Comparison of ENCODE assay signal across 9 cellular contexts in the genomic region with DNA sequence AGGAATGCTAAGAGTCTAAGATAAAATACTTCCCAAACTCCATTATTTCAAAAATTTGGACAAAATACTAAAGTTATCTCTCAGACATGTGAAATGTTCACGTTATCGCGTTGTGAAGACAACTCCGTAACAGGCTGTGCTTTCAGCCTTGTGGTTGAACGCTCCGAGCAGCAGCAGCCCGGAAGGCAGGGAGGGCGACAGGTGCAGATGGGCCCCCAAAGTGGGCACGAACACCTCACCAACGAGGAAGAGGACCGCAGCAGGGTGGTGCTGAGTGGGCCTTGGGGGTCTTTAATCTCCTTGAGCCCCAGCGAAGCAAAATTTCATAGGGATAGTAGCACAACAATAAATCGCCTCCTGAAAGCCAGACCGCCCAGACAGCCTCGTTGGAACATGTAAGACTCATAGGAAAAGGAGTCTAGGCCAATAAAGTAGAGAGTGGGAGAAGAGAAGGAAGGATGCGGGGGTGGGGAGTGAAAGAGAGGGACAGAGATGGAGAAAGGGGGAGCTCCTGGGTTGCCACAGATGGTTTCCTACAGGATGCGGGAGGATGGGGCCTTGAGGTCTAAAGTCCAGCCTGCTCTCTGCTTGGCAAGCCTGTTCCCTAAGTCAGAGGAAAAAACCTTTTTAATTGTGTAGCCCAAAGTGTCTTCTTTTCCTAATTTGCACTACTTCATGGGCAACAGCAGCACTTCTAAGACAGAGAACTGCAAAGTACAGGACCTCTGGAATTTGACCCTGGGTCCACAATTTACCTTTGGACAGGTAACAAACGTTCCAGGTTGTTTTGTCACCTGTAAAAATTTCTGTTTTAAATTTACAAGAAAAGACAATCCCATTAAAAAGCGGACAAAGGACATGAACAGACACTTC. TPM values are rescaled to one million over a fixed set of nuclear protein-coding genes. Genes with fewer than 3 reads are reported as not detected.
DNase-seq lines count a peak whose midpoint lies in the region; ATAC-seq and TF ChIP-seq lines count a peak whose summit lies in the region.
"Had no signal": no experiment of that assay in that cellular context is flagged by ENCODE, and none has a peak within 500 bp of the region (broad histone marks: within the 10 kb centered on the region; RNA-seq: fewer than 3 reads in every experiment).

No MANE protein-coding gene starts in this region.

- H3K4me3 Mint-ChIP-seq in activated naive CD8-positive, alpha-beta T cell treated with anti-CD3 and anti-CD28 coated beads, Interleukin-2, amount 50 U/mL, for 24 hours, result peak overlapping the region; percentile 68
- no peak overlapping the region for H3K4me3 Mint-ChIP-seq in endothelial cell (ENCODE audit: unreplicated experiment)

- no peak overlapping the region for H3K27ac ChIP-seq in iPS-20b (ENCODE audit: low read length)

- H3K36me3 ChIP-seq in H7 (replicated peaks; ENCODE audit: control insufficient read depth, insufficient read depth, low read length), result no peaks in the 10 kb centered on the region
- H3K36me3 ChIP-seq in iPS-20b (ENCODE audit: insufficient read depth, low read depth, low read length), result no peaks in the 10 kb centered on the region; the same call in 1 of the 2 replicates

- H3K9ac ChIP-seq in iPS-20b (ENCODE audit: low read depth, low read length), result peak overlapping the region; percentile 58; the same call in 1 of the 2 replicates

- H3K36me3 Mint-ChIP-seq in activated naive CD8-positive, alpha-beta T cell treated with anti-CD3 and anti-CD28 coated beads, Interleukin-2, amount 50 U/mL, for 24 hours (ENCODE audit: low read depth), result no peaks in the 10 kb centered on the region
- peaks cover 4% of the 10 kb centered on the region for H3K36me3 Mint-ChIP-seq in endothelial cell (ENCODE audit: low read depth, unreplicated experiment)

- ATAC-seq in activated naive CD8-positive, alpha-beta T cell treated with anti-CD3 and anti-CD28 coated beads, Interleukin-2, amount 50 U/mL, for 24 hours, result no peak
- no peak for ATAC-seq in GM18520 (IDR thresholded peaks at IDR 0.05; ENCODE audit: unreplicated experiment)

- peaks cover 55% of the 10 kb centered on the region for H3K27me3 Mint-ChIP-seq in activated naive CD8-positive, alpha-beta T cell treated with anti-CD3 and anti-CD28 coated beads, Interleukin-2, amount 50 U/mL, for 24 hours
- H3K27me3 Mint-ChIP-seq in endothelial cell (ENCODE audit: unreplicated experiment), result peaks cover 18% of the 10 kb centered on the region

- H3K27me3 ChIP-seq in H7 (ENCODE audit: control insufficient read depth, insufficient read depth, low read length) (peaks cover 20% of the 10 kb centered on the region), iPS-20b (ENCODE audit: insufficient read depth, low read length) (peaks cover 45% of the 10 kb centered on the region)

- H3K9me3 ChIP-seq in iPS-20b (ENCODE audit: insufficient read depth, low read depth, low read length), result no peaks in the 10 kb centered on the region

- peaks cover 23% of the 10 kb centered on the region for H3K4me1 ChIP-seq in iPS-20b (ENCODE audit: insufficient read depth, low read length)

- peak; percentile 53 for DNase-seq in H7
- no peak for DNase-seq in activated naive CD8-positive, alpha-beta T cell treated with anti-CD3 and anti-CD28 coated beads, Interleukin-2, amount 50 U/mL, for 24 hours
- peak; percentile 43 for DNase-seq in renal cortical epithelial cell (ENCODE audit: low read depth)
- no peak for DNase-seq in SKM-1 (lab: John Stamatoyannopoulos, UW; ENCODE audit: unreplicated experiment)
- DNase-seq in endothelial cell (ENCODE audit: low spot score), result no peak
- no peak for DNase-seq in stimulated activated CD4-positive, alpha-beta T cell treated with anti-CD3 and anti-CD28 coated beads, Interleukin-15, amount 100 ng/mL, for 24 hours

- H3K4me1 Mint-ChIP-seq in activated naive CD8-positive, alpha-beta T cell treated with anti-CD3 and anti-CD28 coated beads, Interleukin-2, amount 50 U/mL, for 24 hours, result peaks cover 4% of the 10 kb centered on the region
- H3K4me1 Mint-ChIP-seq in endothelial cell (ENCODE audit: unreplicated experiment), result no peaks in the 10 kb centered on the region

- peak overlapping the region; percentile 76 for H3K4me3 ChIP-seq in H7 (ENCODE audit: insufficient read depth, low read depth, low read length)
- peak overlapping the region; percentile 87 for H3K4me3 ChIP-seq in iPS-20b (ENCODE audit: low read length)

- no peak for TF ChIP-seq CTCF in endothelial cell (IDR thresholded peaks at IDR 0.05; ENCODE audit: unreplicated experiment)

- no peaks in the 10 kb centered on the region for H3K9me3 Mint-ChIP-seq in activated naive CD8-positive, alpha-beta T cell treated with anti-CD3 and anti-CD28 coated beads, Interleukin-2, amount 50 U/mL, for 24 hours
- H3K9me3 Mint-ChIP-seq in endothelial cell (ENCODE audit: unreplicated experiment), result no peaks in the 10 kb centered on the region
- H3K9me3 Mint-ChIP-seq: dendritic cell treated with granulocyte-macrophage colony-stimulating factor and Interleukin-4, amounts not matched to agents 40 ng/mL and 50 ng/mL, for 4 days had no signal

- no peak overlapping the region for H3K27ac Mint-ChIP-seq in activated naive CD8-positive, alpha-beta T cell treated with anti-CD3 and anti-CD28 coated beads, Interleukin-2, amount 50 U/mL, for 24 hours
- H3K27ac Mint-ChIP-seq in endothelial cell (ENCODE audit: unreplicated experiment), result no peak overlapping the region
- H3K27ac Mint-ChIP-seq: dendritic cell treated with granulocyte-macrophage colony-stimulating factor and Interleukin-4, amounts not matched to agents 40 ng/mL and 50 ng/mL, for 4 days had no signal

RNA-seq across cellular contexts. Expression of a gene that starts 1.3 kb away (rescaled TPM):
- 2.0 and 2.3 TPM in 2 replicates for total RNA-seq in H7 (2014; rRNA removed; shearing (Covaris generic))
- total RNA-seq in renal cortical epithelial cell (24.7 and 31.4 TPM in 2 replicates), endothelial cell (ENCODE audit: unreplicated experiment) (0.08 TPM)

Comparison
In these comparisons a context has a peak if more than half of its experiments do, and no peak if none do; other contexts are left out.
1. DNase-seq: peak in H7 (single experiment) and renal cortical epithelial cell (single experiment); none in activated naive CD8-positive, alpha-beta T cell treated with anti-CD3 and anti-CD28 coated beads, Interleukin-2, amount 50 U/mL, for 24 hours (single experiment), SKM-1 (single experiment), endothelial cell (single experiment) and stimulated activated CD4-positive, alpha-beta T cell treated with anti-CD3 and anti-CD28 coated beads, Interleukin-15, amount 100 ng/mL, for 24 hours (single experiment).